In the genomic region with DNA sequence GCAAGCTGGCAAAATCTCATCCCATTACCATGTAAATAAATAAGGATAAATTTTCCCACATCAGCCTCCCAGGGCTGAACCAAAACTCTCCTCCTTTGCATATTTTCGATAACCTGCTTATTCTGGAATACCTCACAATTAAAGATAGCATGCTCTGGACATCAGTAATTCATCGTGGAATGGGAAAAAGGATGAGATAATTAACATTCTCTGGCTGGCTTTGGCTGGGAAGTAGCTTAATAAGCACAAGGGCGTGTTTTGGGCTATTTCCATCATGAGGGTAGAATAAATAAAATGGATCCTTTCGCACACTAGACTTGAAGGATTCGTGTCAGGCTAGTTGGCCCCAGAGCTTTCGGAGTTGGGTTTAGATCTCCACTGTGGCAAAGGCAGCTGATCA, we compare ENCODE assay signal across 1 cellular context.
TF ChIP-seq lines count a peak whose summit lies in the region.

No MANE protein-coding gene starts in this region.

TF ChIP-seq in IMR-90, 13 proteins besides CTCF, POLR2A, EP300 and RAD21:
- TF ChIP-seq CEBPB (IDR thresholded peaks at IDR 0.05; ENCODE audit: low read depth, low read length), result no peak
- no peak for TF ChIP-seq MAZ (IDR thresholded peaks at IDR 0.05; ENCODE audit: borderline replicate concordance, low read depth, low read length)
- TF ChIP-seq, protein P1, sequence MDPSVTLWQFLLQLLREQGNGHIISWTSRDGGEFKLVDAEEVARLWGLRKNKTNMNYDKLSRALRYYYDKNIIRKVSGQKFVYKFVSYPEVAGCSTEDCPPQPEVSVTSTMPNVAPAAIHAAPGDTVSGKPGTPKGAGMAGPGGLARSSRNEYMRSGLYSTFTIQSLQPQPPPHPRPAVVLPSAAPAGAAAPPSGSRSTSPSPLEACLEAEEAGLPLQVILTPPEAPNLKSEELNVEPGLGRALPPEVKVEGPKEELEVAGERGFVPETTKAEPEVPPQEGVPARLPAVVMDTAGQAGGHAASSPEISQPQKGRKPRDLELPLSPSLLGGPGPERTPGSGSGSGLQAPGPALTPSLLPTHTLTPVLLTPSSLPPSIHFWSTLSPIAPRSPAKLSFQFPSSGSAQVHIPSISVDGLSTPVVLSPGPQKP (IDR thresholded peaks at IDR 0.05; ENCODE audit: borderline replicate concordance, low read depth, low read length), result no peak
- no peak for TF ChIP-seq CHD1 (IDR thresholded peaks at IDR 0.05; ENCODE audit: low read depth, low read length)
- no peak for TF ChIP-seq BHLHE40 (IDR thresholded peaks at IDR 0.05; ENCODE audit: low read depth, low read length)
- no peak for TF ChIP-seq FOS (IDR thresholded peaks at IDR 0.05; ENCODE audit: low read depth, low read length)
- TF ChIP-seq, protein P2, sequence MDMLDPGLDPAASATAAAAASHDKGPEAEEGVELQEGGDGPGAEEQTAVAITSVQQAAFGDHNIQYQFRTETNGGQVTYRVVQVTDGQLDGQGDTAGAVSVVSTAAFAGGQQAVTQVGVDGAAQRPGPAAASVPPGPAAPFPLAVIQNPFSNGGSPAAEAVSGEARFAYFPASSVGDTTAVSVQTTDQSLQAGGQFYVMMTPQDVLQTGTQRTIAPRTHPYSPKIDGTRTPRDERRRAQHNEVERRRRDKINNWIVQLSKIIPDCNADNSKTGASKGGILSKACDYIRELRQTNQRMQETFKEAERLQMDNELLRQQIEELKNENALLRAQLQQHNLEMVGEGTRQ (IDR thresholded peaks at IDR 0.05; ENCODE audit: low read depth, low read length), result no peak
- no peak for TF ChIP-seq NFE2L2 (IDR thresholded peaks at IDR 0.05; ENCODE audit: low read depth, low read length)
- TF ChIP-seq MAFK (IDR thresholded peaks at IDR 0.05; ENCODE audit: low read depth, low read length), result no peak
- TF ChIP-seq SMC3 (IDR thresholded peaks at IDR 0.05; ENCODE audit: low read depth, low read length), result no peak
- TF ChIP-seq RFX5 (IDR thresholded peaks at IDR 0.05; ENCODE audit: low read depth, low read length), result no peak
- no peak for TF ChIP-seq RCOR1 (IDR thresholded peaks at IDR 0.05; ENCODE audit: insufficient replicate concordance, low read length)
TF ChIP-seq in IMR-90: peak in this region for 0.
